ENCODE assay signal across 15 cellular contexts in the genomic region with DNA sequence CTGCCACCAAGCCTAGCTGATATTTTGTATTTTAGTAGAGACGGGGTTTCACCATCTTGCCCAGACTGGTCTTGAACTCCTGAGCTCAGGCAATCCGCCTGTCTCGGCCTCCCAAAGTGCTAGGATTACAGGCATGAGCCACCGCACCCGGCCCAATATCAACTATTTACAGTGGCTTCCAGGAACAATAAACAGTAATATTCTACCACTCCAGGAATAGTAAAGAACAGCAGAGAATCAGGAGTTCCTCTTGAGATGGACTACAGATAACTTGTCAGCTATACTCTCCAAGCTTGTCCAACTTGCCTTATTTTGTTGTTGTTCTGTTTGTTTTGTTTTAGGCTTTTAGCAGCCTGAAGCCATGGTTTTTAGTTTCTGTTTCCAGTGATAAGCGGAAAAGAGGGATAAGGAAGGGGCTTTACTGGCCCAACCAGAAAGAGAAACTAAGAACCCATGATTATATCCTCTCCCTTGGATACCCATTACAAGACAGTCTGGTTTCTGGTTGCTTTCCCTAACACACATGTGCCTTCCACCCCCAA. TPM values are rescaled to one million over a fixed set of nuclear protein-coding genes. Genes with fewer than 3 reads are reported as not detected.
DNase-seq lines count a peak whose midpoint lies in the region; ATAC-seq and TF ChIP-seq lines count a peak whose summit lies in the region.
"Had no signal": no experiment of that assay in that cellular context is flagged by ENCODE, and none has a peak within 500 bp of the region (broad histone marks: within the 10 kb centered on the region; RNA-seq: fewer than 3 reads in every experiment).

No MANE protein-coding gene starts in this region.

- H3K9me3 Mint-ChIP-seq in T-cell: no peaks in the 10 kb centered on the region
- H3K9me3 Mint-ChIP-seq in stimulated activated naive CD8-positive, alpha-beta T cell treated with anti-CD3 and anti-CD28 coated beads, Interleukin-15, amount 100 ng/mL, for 72 hours: no peaks in the 10 kb centered on the region

- peak; percentile 44 for DNase-seq in activated CD8-positive, alpha-beta memory T cell treated with anti-CD3 and anti-CD28 coated beads for 24 hours
- DNase-seq in activated CD8-positive, alpha-beta memory T cell treated with anti-CD3 and anti-CD28 coated beads, Interleukin-2, amount 50 U/mL, for 48 hours: no peak
- DNase-seq in T-cell: no peak
- peak; percentile 73 for DNase-seq in fibroblast of villous mesenchyme (ENCODE audit: low read depth)
- DNase-seq in stimulated activated naive CD8-positive, alpha-beta T cell treated with anti-CD3 and anti-CD28 coated beads, Interleukin-15, amount 100 ng/mL, for 72 hours: no peak
- DNase-seq in DMS 273 (lab: John Stamatoyannopoulos, UW; ENCODE audit: unreplicated experiment): no peak
- DNase-seq in effector CD8-positive, alpha-beta T cell (lab: John Stamatoyannopoulos, UW): no peak
- DNase-seq: DMS79, glutamatergic neuron, GM23248, NCI-H526 had no signal

- H3K4me3 Mint-ChIP-seq in T-cell: peak overlapping the region in 1 of 3 donors; percentile 24
- H3K4me3 Mint-ChIP-seq in stimulated activated naive CD8-positive, alpha-beta T cell treated with anti-CD3 and anti-CD28 coated beads, Interleukin-15, amount 100 ng/mL, for 72 hours: peak overlapping the region in 1 of 2 donors; percentile 11

- CTCF ChIA-PET in T-cell (lab: Charles Lee): interaction anchor here (0.6 to 1.7 kb wide), 3 partner anchors 35 to 306 kb away, joined by 3 to 8 read pairs (median 6); no protein-coding TSS in a partner anchor

- POLR2A ChIA-PET in T-cell (lab: Charles Lee): interaction anchor here (0.5 to 1.0 kb wide), 3 partner anchors 16 to 35 kb away, joined by 3 read pairs; no protein-coding TSS in a partner anchor

- no peaks in the 10 kb centered on the region for H3K27me3 Mint-ChIP-seq in T-cell
- no peaks in the 10 kb centered on the region for H3K27me3 Mint-ChIP-seq in stimulated activated naive CD8-positive, alpha-beta T cell treated with anti-CD3 and anti-CD28 coated beads, Interleukin-15, amount 100 ng/mL, for 72 hours

- TF ChIP-seq CTCF in fibroblast of villous mesenchyme (IDR thresholded peaks at IDR 0.05; ENCODE audit: insufficient read depth, low read depth, low read length): no peak

- H3K4me3 ChIP-seq in fibroblast of villous mesenchyme (ENCODE audit: low read depth, low read length): no peak overlapping the region
- H3K4me3 ChIP-seq: coronary artery, GM23248, prostate gland had no signal

- ATAC-seq in T-cell (replicated peaks in 1 of 4) (no peak), HG03565 (IDR thresholded peaks at IDR 0.05; ENCODE audit: unreplicated experiment) (no peak)
- no peak for ATAC-seq in stimulated activated naive CD8-positive, alpha-beta T cell treated with anti-CD3 and anti-CD28 coated beads, Interleukin-15, amount 100 ng/mL, for 72 hours
- ATAC-seq: activated CD4-positive, CD25-positive, alpha-beta regulatory T cell treated with anti-CD3 and anti-CD28 coated beads, Interleukin-2, amount 50 U/mL, for 24 hours had no signal

- peaks cover 66% of the 10 kb centered on the region for H3K36me3 Mint-ChIP-seq in T-cell

- H3K4me1 Mint-ChIP-seq in T-cell: peaks cover 80 to 87% (median 82%) of the 10 kb centered on the region in 3 donors
- H3K4me1 Mint-ChIP-seq in stimulated activated naive CD8-positive, alpha-beta T cell treated with anti-CD3 and anti-CD28 coated beads, Interleukin-15, amount 100 ng/mL, for 72 hours: peaks cover 88% of the 10 kb centered on the region

- H3K27ac Mint-ChIP-seq in T-cell: peak overlapping the region; percentile 71 to 89
- H3K27ac Mint-ChIP-seq in stimulated activated naive CD8-positive, alpha-beta T cell treated with anti-CD3 and anti-CD28 coated beads, Interleukin-15, amount 100 ng/mL, for 72 hours: peak overlapping the region; percentile 68 to 88

RNA-seq across cellular contexts. Expression of a gene that starts 36.8 kb away (rescaled TPM):
- total RNA-seq in T-cell: 100 to 1,000 TPM in 4 of 5 donors, 10 to 100 TPM in 1; 93.4 to 132 (median 124) TPM
- 5.5 and 6.5 TPM in 2 replicates for total RNA-seq in fibroblast of villous mesenchyme

Comparison
In these comparisons a context has a peak if more than half of its experiments do, and no peak if none do; other contexts are left out.
1. DNase-seq: peak in activated CD8-positive, alpha-beta memory T cell treated with anti-CD3 and anti-CD28 coated beads for 24 hours (single experiment) and fibroblast of villous mesenchyme (single experiment); none in activated CD8-positive, alpha-beta memory T cell treated with anti-CD3 and anti-CD28 coated beads, Interleukin-2, amount 50 U/mL, for 48 hours (single experiment), T-cell (0 of 34), stimulated activated naive CD8-positive, alpha-beta T cell treated with anti-CD3 and anti-CD28 coated beads, Interleukin-15, amount 100 ng/mL, for 72 hours (0 of 2), DMS 273 (single experiment) and effector CD8-positive, alpha-beta T cell (single experiment).
2. RNA of a gene that starts 36.8 kb away (total RNA-seq): 93.4 to 132 TPM in T-cell; 5.5 to 6.5 TPM in fibroblast of villous mesenchyme; every median in the first group is over 10 times any median in the second.